Comparison of ENCODE assay signal across 8 cellular contexts in the genomic region with DNA sequence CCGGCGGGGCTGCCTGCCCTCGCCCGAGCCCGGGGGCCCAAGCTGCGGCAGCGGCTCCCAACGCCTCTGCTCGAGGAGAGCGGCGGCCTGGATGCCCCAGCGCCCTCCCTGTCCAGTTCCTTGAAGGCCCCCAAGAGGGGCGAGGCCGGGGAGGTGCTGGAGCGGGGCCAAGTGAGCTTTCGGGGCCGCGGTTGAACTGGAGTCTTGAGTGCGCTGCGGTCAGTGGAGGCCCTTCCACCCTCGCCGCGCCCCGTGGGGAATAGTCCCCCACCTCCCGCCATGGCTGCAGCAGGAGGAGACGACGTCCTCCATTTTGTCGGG. TPM values are rescaled to one million over a fixed set of nuclear protein-coding genes. Genes with fewer than 3 reads are reported as not detected.
DNase-seq lines count a peak whose midpoint lies in the region; ATAC-seq and TF ChIP-seq lines count a peak whose summit lies in the region.

No MANE protein-coding gene starts in this region.

- H3K4me1 ChIP-seq in KMS-11 (ENCODE audit: low read depth, poor library complexity, severe bottlenecking): peaks cover 15% of the 10 kb centered on the region
- H3K4me1 ChIP-seq in breast epithelium: no peaks in the 10 kb centered on the region

- H4K20me1 ChIP-seq in KMS-11 (ENCODE audit: insufficient read depth): no peaks in the 10 kb centered on the region

- no peak overlapping the region; the same call in 1 of the 2 replicates for H3K4me2 ChIP-seq in KMS-11

- H3K27ac ChIP-seq in KMS-11: peak overlapping the region; percentile 100
- peak overlapping the region; percentile 97 to 99 for H3K27ac ChIP-seq in breast epithelium

- no peaks in the 10 kb centered on the region for H3K9me3 ChIP-seq in breast epithelium

- TF ChIP-seq CTCF in GM10248 (IDR thresholded peaks at IDR 0.05; ENCODE audit: control extremely low read depth, extremely low read depth, low read depth, missing control alignments) (no peak), KMS-11 (conservative IDR thresholded peaks at IDR 0.05; ENCODE audit: low read depth, low read length) (no peak), breast epithelium (IDR thresholded peaks at IDR 0.05) (no peak), kidney epithelial cell (IDR thresholded peaks at IDR 0.05; ENCODE audit: insufficient read depth, low read length, poor library complexity, severe bottlenecking) (no peak)

- peak overlapping the region; percentile 95 for H3K9ac ChIP-seq in KMS-11

- CTCF ChIA-PET in GM10248 (lab: Yijun Ruan, JAX): interaction anchor here (0.6 to 4.0 kb wide), 10 partner anchors 12 to 318 kb away, joined by 3 to 39 read pairs (median 4); no protein-coding TSS in a partner anchor

- no peak for TF ChIP-seq POLR2A in breast epithelium (IDR thresholded peaks at IDR 0.05)

- H3K36me3 ChIP-seq in KMS-11 (ENCODE audit: insufficient read depth) (no peaks in the 10 kb centered on the region), breast epithelium (no peaks in the 10 kb centered on the region), kidney epithelial cell (ENCODE audit: control insufficient read depth, insufficient read depth, low read length) (no peaks in the 10 kb centered on the region)

- H2AFZ ChIP-seq in KMS-11 (ENCODE audit: low read depth): peak overlapping the region; percentile 46

- no peak overlapping the region for H3K4me3 ChIP-seq in KMS-11 (IDR thresholded peaks at IDR 0.05; ENCODE audit: insufficient read depth, low read depth, low read length)
- H3K4me3 ChIP-seq in breast epithelium: peak overlapping the region; percentile 75 to 87 (median 82)
- H3K4me3 ChIP-seq in kidney epithelial cell (ENCODE audit: low read depth, low read length): peak overlapping the region; percentile 58

- ATAC-seq in GM21723 (IDR thresholded peaks at IDR 0.05; ENCODE audit: unreplicated experiment): peak; percentile 31

- H3K27me3 ChIP-seq in KMS-11 (ENCODE audit: insufficient read depth, low read depth): no peaks in the 10 kb centered on the region
- H3K27me3 ChIP-seq in breast epithelium: no peaks in the 10 kb centered on the region
- H3K27me3 ChIP-seq in kidney epithelial cell (ENCODE audit: control insufficient read depth, insufficient read depth, low read length): no peaks in the 10 kb centered on the region

- intact Hi-C loops in breast epithelium (cut with DNase I; ENCODE audit: low total_unique reads): loop anchor here (5.0 kb wide), 1 partner anchor 93 kb away; a partner anchor contains a TSS

- peak; percentile 66 for DNase-seq in GM10248 (ENCODE audit: extremely low spot score)
- DNase-seq in T-helper 2 cell: peak; percentile 28 to 79 (median 48)
- DNase-seq in breast epithelium (ENCODE audit: low spot score in 2 of 2): peak in 1 of 2 donors; percentile 62
- no peak for DNase-seq in kidney epithelial cell (ENCODE audit: low read depth)
- peak; percentile 62 for DNase-seq in stimulated activated CD4-positive, alpha-beta T cell treated with anti-CD3 and anti-CD28 coated beads, Interleukin-1b, Interleukin-23, amount 100 ng/mL, for 48 hours
- DNase-seq in SK-N-DZ (ENCODE audit: low spot score): no peak

- H3K79me2 ChIP-seq in KMS-11 (ENCODE audit: insufficient read depth, low read depth): peaks cover 36% of the 10 kb centered on the region; the same call in 1 of the 2 replicates

- POLR2A ChIA-PET in GM10248 (lab: Yijun Ruan, JAX): interaction anchor here (0.6 to 1.3 kb wide), 2 partner anchors 12 to 94 kb away, joined by 3 read pairs; no protein-coding TSS in a partner anchor

RNA-seq across cellular contexts. Expression of a gene that starts 0.5 kb away (rescaled TPM):
- 10 to 100 TPM; 14.4 to 29.4 (median 20.3) TPM for total RNA-seq in breast epithelium
- total RNA-seq in kidney epithelial cell: 11.4 and 12.0 TPM in 2 replicates
- 12.2 and 16.0 TPM in 2 replicates for polyA plus RNA-seq in SK-N-DZ (2014; cell fraction: cytosol; rRNA removed)
- 10.6 and 14.0 TPM in 2 replicates for polyA plus RNA-seq in SK-N-DZ (2014; cell fraction: nucleus; rRNA removed)

Comparison
In these comparisons a context has a peak if more than half of its experiments do, and no peak if none do; other contexts are left out.
1. DNase-seq: peak in GM10248 (single experiment), T-helper 2 cell (5 of 5) and stimulated activated CD4-positive, alpha-beta T cell treated with anti-CD3 and anti-CD28 coated beads, Interleukin-1b, Interleukin-23, amount 100 ng/mL, for 48 hours (single experiment); none in kidney epithelial cell (single experiment) and SK-N-DZ (single experiment).